In genomic region chr7:151028131-151028947, GRCh38 we compare ENCODE assay signal across 8 cellular contexts. TPM values are rescaled to one million over a fixed set of nuclear protein-coding genes. Genes with fewer than 3 reads are reported as not detected.
DNase-seq lines count a peak whose midpoint lies in the region; ATAC-seq, FAIRE-seq and TF ChIP-seq lines count a peak whose summit lies in the region.

TSS of gene ABCB8 (plus strand) at chr7:151028450. CDS start at chr7:151028516, 66 bp downstream.

- FAIRE-seq in pancreas (lab: Jason Lieb, UNC): peak; percentile 56

- H3K36me3 ChIP-seq in pancreas (no peaks in the 10 kb centered on the region), tibial artery (peaks cover 0 to 15% (median 0%) of the 10 kb centered on the region in 3 donors)

- H3K27me3 Mint-ChIP-seq in activated naive CD8-positive, alpha-beta T cell treated with anti-CD3 and anti-CD28 coated beads, Interleukin-2, amount 50 U/mL, for 24 hours: no peaks in the 10 kb centered on the region

- H3K9me3 ChIP-seq in pancreas: no peaks in the 10 kb centered on the region
- H3K9me3 ChIP-seq in tibial artery: no peaks in the 10 kb centered on the region

- H3K27ac ChIP-seq in pancreas: peak within 1 kb of the TSS; percentile 56 to 74 (median 71)
- peak within 1 kb of the TSS; percentile 55 to 75 for H3K27ac ChIP-seq in tibial artery

- peaks cover 23% of the 10 kb centered on the region for H3K4me1 Mint-ChIP-seq in activated naive CD8-positive, alpha-beta T cell treated with anti-CD3 and anti-CD28 coated beads, Interleukin-2, amount 50 U/mL, for 24 hours

- peak; percentile 98 for DNase-seq in NCI-H1417 treated with DMSO at 0.1 percent for 48 hours (lab: John Stamatoyannopoulos, UW)
- DNase-seq in SW480 (ENCODE audit: low spot score): peak; percentile 98
- DNase-seq in activated naive CD8-positive, alpha-beta T cell treated with anti-CD3 and anti-CD28 coated beads, Interleukin-2, amount 50 U/mL, for 24 hours: peak; percentile 95
- DNase-seq in Right ventricle myocardium inferior (ENCODE audit: missing footprints): peak; percentile 96
- DNase-seq in pancreas: peak; percentile 93 to 100 (median 99)
- DNase-seq in tibial artery: peak; percentile 99

- H3K27me3 ChIP-seq in pancreas (no peaks in the 10 kb centered on the region), tibial artery (peaks cover 0 to 11% of the 10 kb centered on the region in 2 donors)

- H3K27ac Mint-ChIP-seq in activated naive CD8-positive, alpha-beta T cell treated with anti-CD3 and anti-CD28 coated beads, Interleukin-2, amount 50 U/mL, for 24 hours: peak within 1 kb of the TSS; percentile 96

- TF ChIP-seq CTCF in GM12875 (IDR thresholded peaks at IDR 0.05; ENCODE audit: borderline replicate concordance, insufficient read depth, low read depth, low read length) (peak; percentile 40), pancreas (IDR thresholded peaks at IDR 0.05) (peak in 3 of 4 donors; percentile 38 to 41 (median 39)), tibial artery (IDR thresholded peaks at IDR 0.05) (peak; percentile 50 to 52)

- H3K4me3 ChIP-seq in GM12875 (ENCODE audit: low read depth, low read length) (peak within 1 kb of the TSS; percentile 73), pancreas (peak within 1 kb of the TSS; percentile 62 to 93 (median 75)), tibial artery (peak within 1 kb of the TSS; percentile 67 to 70)

- intact Hi-C loops in Right ventricle myocardium inferior (cut with DNase I): loop anchor here (1.0 to 2.0 kb wide), 2 partner anchors 31 to 82 kb away; partner anchors contain the start of gene SLC4A2
- intact Hi-C loops in pancreas (cut with DNase I): no loop called here
- intact Hi-C loops in tibial artery (cut with DNase I; ENCODE audit: low total_unique reads): loop anchor here (2.0 kb wide), 1 partner anchor 30 kb away; the partner anchor contains the start of gene SLC4A2

- peak within 1 kb of the TSS; percentile 98 for H3K4me3 Mint-ChIP-seq in activated naive CD8-positive, alpha-beta T cell treated with anti-CD3 and anti-CD28 coated beads, Interleukin-2, amount 50 U/mL, for 24 hours

- ATAC-seq in HG02798 (IDR thresholded peaks at IDR 0.05; ENCODE audit: poor library complexity, unreplicated experiment) (peak; percentile 98), Right ventricle myocardium inferior (peak; percentile 97), pancreas (peak; percentile 93 to 96 (median 94))
- peak; percentile 95 for ATAC-seq in activated naive CD8-positive, alpha-beta T cell treated with anti-CD3 and anti-CD28 coated beads, Interleukin-2, amount 50 U/mL, for 24 hours

- no peaks in the 10 kb centered on the region for H3K9me3 Mint-ChIP-seq in activated naive CD8-positive, alpha-beta T cell treated with anti-CD3 and anti-CD28 coated beads, Interleukin-2, amount 50 U/mL, for 24 hours

- WGBS in pancreas, 2 donors: 0% methylated on average over 53 of the region's 53 CpGs

- H3K36me3 Mint-ChIP-seq in activated naive CD8-positive, alpha-beta T cell treated with anti-CD3 and anti-CD28 coated beads, Interleukin-2, amount 50 U/mL, for 24 hours (ENCODE audit: low read depth): peaks cover 8% of the 10 kb centered on the region

- H3K4me1 ChIP-seq in pancreas (peaks cover 0 to 6% (median 0%) of the 10 kb centered on the region in 3 donors), tibial artery (peaks cover 0 to 12% (median 4%) of the 10 kb centered on the region in 4 donors)

RNA-seq across cellular contexts. Expression of gene ABCB8, which starts in this region (rescaled TPM):
- total RNA-seq in Right ventricle myocardium inferior (24.5 TPM), pancreas (10 to 100 TPM in 3 of 6 donors, 1 to 10 TPM in 3; 6.1 to 18.5 (median 10.1) TPM)
- polyA plus RNA-seq in pancreas: 10 to 100 TPM; 23.6 to 29.0 TPM

Comparison
In these comparisons a context has a peak if more than half of its experiments do, and no peak if none do; other contexts are left out.
1. Peak in every context shown above with its lines: DNase-seq, ATAC-seq, H3K4me3 ChIP-seq and H3K27ac ChIP-seq.
2. intact Hi-C loops: an anchor here in Right ventricle myocardium inferior (1.0 to 2.0 kb wide) and tibial artery (2.0 kb wide); none called in pancreas.